29 cellular contexts compared by ENCODE assay signal in the genomic region with DNA sequence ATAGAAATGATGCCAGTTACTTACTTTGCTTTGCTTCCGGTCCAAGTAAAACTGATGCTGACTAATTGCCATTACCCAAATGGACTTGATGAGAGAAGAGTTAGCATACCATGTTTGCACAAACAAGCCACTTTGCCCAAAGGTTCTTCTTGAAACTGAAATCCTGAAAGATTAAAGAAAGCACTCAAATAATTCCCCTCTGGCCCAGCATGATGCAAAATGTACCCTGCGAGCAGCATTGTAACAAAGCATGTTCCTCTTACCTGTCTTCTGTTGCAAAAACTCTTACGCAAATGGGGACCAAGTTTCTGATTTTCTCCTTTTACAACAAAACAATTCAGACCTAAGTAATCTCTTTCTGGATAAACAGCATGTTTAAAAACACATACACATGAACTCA.
DNase-seq lines count a peak whose midpoint lies in the region; ATAC-seq, FAIRE-seq and TF ChIP-seq lines count a peak whose summit lies in the region.
"Had no signal": no experiment of that assay in that cellular context is flagged by ENCODE, and none has a peak within 500 bp of the region (broad histone marks: within the 10 kb centered on the region; RNA-seq: fewer than 3 reads in every experiment).

No MANE protein-coding gene starts in this region.

- no peak for FAIRE-seq in bronchial epithelial cell (lab: Jason Lieb, UNC)
- FAIRE-seq: A549, colon, frontal cortex, H1 had no signal

- no peaks in the 10 kb centered on the region for H3K27me3 ChIP-seq in bronchial epithelial cell (ENCODE audit: control insufficient read depth, insufficient read depth, low read length)
- H3K27me3 ChIP-seq: adrenal gland, esophagus squamous epithelium, left lung, ovary, right lobe of liver, transverse colon had no signal

- H3K9me3 Mint-ChIP-seq in activated T-cell treated with anti-CD3 and anti-CD28 coated beads, Interleukin-2, amount 50 U/mL, for 24 hours, result no peaks in the 10 kb centered on the region
- H3K9me3 Mint-ChIP-seq in T-cell, result no peaks in the 10 kb centered on the region
- H3K9me3 Mint-ChIP-seq in progenitor cell of endocrine pancreas (ENCODE audit: low read depth), result no peaks in the 10 kb centered on the region
- H3K9me3 Mint-ChIP-seq: brain, IgD-negative memory B cell, naive B cell had no signal

- CTCF ChIA-PET in T-cell (lab: Charles Lee), result no interaction called here

- H3K27ac Mint-ChIP-seq in activated T-cell treated with anti-CD3 and anti-CD28 coated beads, Interleukin-2, amount 50 U/mL, for 24 hours, result peak overlapping the region; percentile 99
- H3K27ac Mint-ChIP-seq in T-cell (peak overlapping the region; percentile 68 to 95), progenitor cell of endocrine pancreas (peak overlapping the region; percentile 72)
- H3K27ac Mint-ChIP-seq: brain, IgD-negative memory B cell, naive B cell had no signal

- no peak for ATAC-seq in T-cell (replicated peaks in 1 of 4)
- ATAC-seq in esophagus mucosa, result no peak
- ATAC-seq: A549, left lung, right lobe of liver had no signal

- peak overlapping the region; percentile 84 for H3K4me3 Mint-ChIP-seq in activated T-cell treated with anti-CD3 and anti-CD28 coated beads, Interleukin-2, amount 50 U/mL, for 24 hours
- H3K4me3 Mint-ChIP-seq in T-cell, result no peak overlapping the region
- no peak overlapping the region for H3K4me3 Mint-ChIP-seq in progenitor cell of endocrine pancreas (ENCODE audit: low read depth)
- H3K4me3 Mint-ChIP-seq: brain, IgD-negative memory B cell, naive B cell had no signal

- DNase-seq in activated T-cell treated with anti-CD3 and anti-CD28 coated beads, Interleukin-2, amount 50 U/mL, for 24 hours, result no peak
- DNase-seq in activated T-cell treated with anti-CD3 and anti-CD28 coated beads, Interleukin-2, amount 50 U/mL, for 48 hours, result no peak
- DNase-seq in T-cell, result no peak
- peak; percentile 49 for DNase-seq in bronchial epithelial cell (ENCODE audit: low read depth)
- DNase-seq in progenitor cell of endocrine pancreas (ENCODE audit: low spot score, unreplicated experiment), result no peak
- DNase-seq in posterior cingulate gyrus, result no peak
- no peak for DNase-seq in NCI-H2029 treated with DMSO at 0.1 percent for 48 hours (lab: John Stamatoyannopoulos, UW)
- DNase-seq: adrenal gland; DMS79 treated with DMSO at 0.1 percent for 48 hours; effector memory CD4-positive, alpha-beta T cell; esophagus squamous epithelium; left lung; naive B cell; NCI-H1092; NCI-H1930; NCI-H226; NCI-H748 treated with DMSO at 0.1 percent for 48 hours; ovary; right lobe of liver; stimulated activated CD4-positive, alpha-beta T cell treated with anti-CD3 and anti-CD28 coated beads, Interleukin-4, amount 100 ng/mL, for 4 hours; T-helper 9 cell; transverse colon had no signal

- peaks cover 55% of the 10 kb centered on the region for H3K4me1 Mint-ChIP-seq in activated T-cell treated with anti-CD3 and anti-CD28 coated beads, Interleukin-2, amount 50 U/mL, for 24 hours (ENCODE audit: low read depth)
- H3K4me1 Mint-ChIP-seq in T-cell (peaks cover 31 to 47% (median 41%) of the 10 kb centered on the region in 3 donors), progenitor cell of endocrine pancreas (ENCODE audit: low read depth) (peaks cover 30% of the 10 kb centered on the region)

- H3K27me3 Mint-ChIP-seq in activated T-cell treated with anti-CD3 and anti-CD28 coated beads, Interleukin-2, amount 50 U/mL, for 24 hours, result no peaks in the 10 kb centered on the region
- H3K27me3 Mint-ChIP-seq in T-cell (no peaks in the 10 kb centered on the region), progenitor cell of endocrine pancreas (no peaks in the 10 kb centered on the region)
- H3K27me3 Mint-ChIP-seq: brain, naive B cell had no signal

- H3K36me3 ChIP-seq in bronchial epithelial cell (ENCODE audit: control insufficient read depth, insufficient read depth, low read length), result peaks cover 16% of the 10 kb centered on the region
- H3K36me3 ChIP-seq: ovary had no signal

- TF ChIP-seq CTCF in bronchial epithelial cell (IDR thresholded peaks at IDR 0.05; ENCODE audit: insufficient read depth, low read length, severe bottlenecking) (no peak), progenitor cell of endocrine pancreas (IDR thresholded peaks at IDR 0.05; ENCODE audit: unreplicated experiment) (no peak)

- POLR2A ChIA-PET in T-cell (lab: Charles Lee), result no interaction called here

- peaks cover 76% of the 10 kb centered on the region for H3K36me3 Mint-ChIP-seq in activated T-cell treated with anti-CD3 and anti-CD28 coated beads, Interleukin-2, amount 50 U/mL, for 24 hours (ENCODE audit: low read depth)
- H3K36me3 Mint-ChIP-seq in T-cell, result peaks cover 32% of the 10 kb centered on the region
- peaks cover 28% of the 10 kb centered on the region for H3K36me3 Mint-ChIP-seq in progenitor cell of endocrine pancreas (ENCODE audit: insufficient read depth)
- H3K36me3 Mint-ChIP-seq: IgD-negative memory B cell, naive B cell had no signal

- no peak overlapping the region for H3K4me3 ChIP-seq in bronchial epithelial cell (ENCODE audit: low read depth, low read length)
- H3K4me3 ChIP-seq: A549, adrenal gland, esophagus squamous epithelium, left lung, ovary, right lobe of liver, transverse colon had no signal

- intact Hi-C loops in posterior cingulate gyrus (cut with DNase I), result no loop called here
